In genomic region chr5:14902826-14903560, GRCh38 we compare ENCODE assay signal across 17 cellular contexts. TPM values are rescaled to one million over a fixed set of nuclear protein-coding genes. Genes with fewer than 3 reads are reported as not detected.
DNase-seq lines count a peak whose midpoint lies in the region; ATAC-seq and TF ChIP-seq lines count a peak whose summit lies in the region.
"Had no signal": no experiment of that assay in that cellular context is flagged by ENCODE, and none has a peak within 500 bp of the region (broad histone marks: within the 10 kb centered on the region; RNA-seq: fewer than 3 reads in every experiment).

No MANE protein-coding gene starts in this region.

- H3K4me1 ChIP-seq in testis (peaks cover 6% of the 10 kb centered on the region), psoas muscle (no peaks in the 10 kb centered on the region)
- H3K4me1 ChIP-seq: SJCRH30 had no signal

- 85 to 87% methylated on average over 14 of the region's 14 CpGs for WGBS in testis, 2 donors
- WGBS in psoas muscle, 3 donors = 62 to 67% (median 65%) methylated on average over 14 of the region's 14 CpGs

- DNase-seq in DMS 273 treated with DMSO at 0.1 percent for 48 hours (lab: John Stamatoyannopoulos, UW) (peak; percentile 70), NCI-H446 (lab: John Stamatoyannopoulos, UW) (peak; percentile 90 to 93), cerebellar cortex (ENCODE audit: low spot score) (peak; percentile 81), globus pallidus (ENCODE audit: low spot score) (peak; percentile 4), testis (no peak), DMS79 (lab: John Stamatoyannopoulos, UW) (no peak), psoas muscle (no peak), NCI-H146 (lab: John Stamatoyannopoulos, UW) (no peak)
- DNase-seq: H9, NCI-H1092, NCI-H2107, OCI-M1, SJCRH30 had no signal

- no peak for TF ChIP-seq CTCF in testis (IDR thresholded peaks at IDR 0.05)
- no peak for TF ChIP-seq CTCF in psoas muscle (IDR thresholded peaks at IDR 0.05)

- no peak for TF ChIP-seq POLR2A in testis (IDR thresholded peaks at IDR 0.05)

- H3K9me3 ChIP-seq in testis (no peaks in the 10 kb centered on the region), psoas muscle (no peaks in the 10 kb centered on the region)
- H3K9me3 ChIP-seq: A549, SJCRH30 had no signal

- H3K27ac ChIP-seq in testis (no peak overlapping the region), psoas muscle (no peak overlapping the region)
- H3K27ac ChIP-seq: A549, C4-2B, KMS-11, SJCRH30 had no signal

- H3K4me3 ChIP-seq in testis (no peak overlapping the region), psoas muscle (no peak overlapping the region)
- H3K4me3 ChIP-seq: A549, SJCRH30 had no signal

- H3K36me3 ChIP-seq in testis (ENCODE audit: low read depth, missing control alignments) (no peaks in the 10 kb centered on the region), psoas muscle (ENCODE audit: insufficient read depth in 1 of 2, low read depth in 1 of 2) (no peaks in the 10 kb centered on the region)
- H3K36me3 ChIP-seq: SJCRH30 had no signal

- H3K27me3 ChIP-seq in testis = no peaks in the 10 kb centered on the region
- no peaks in the 10 kb centered on the region for H3K27me3 ChIP-seq in psoas muscle (ENCODE audit: insufficient read depth in 3 of 3, low read length in 2 of 3)
- H3K27me3 ChIP-seq: SJCRH30 had no signal

- no peak for ATAC-seq in psoas muscle
- ATAC-seq: A549, HepG2 had no signal

- intact Hi-C loops in testis (cut with DNase I; ENCODE audit: low total_unique reads) = no loop called here
- intact Hi-C loops in psoas muscle (cut with DNase I) = no loop called here

RNA-seq across cellular contexts. Expression of gene ANKH, which starts 31.4 kb away (rescaled TPM):
- total RNA-seq in testis (10 to 100 TPM; 14.3 to 16.2 TPM), psoas muscle (10 to 100 TPM; 63.0 to 92.8 (median 76.8) TPM)
- polyA plus RNA-seq in testis (ENCODE audit: insufficient read depth, low read depth, low replicate concordance) (15.8 TPM), psoas muscle (10 to 100 TPM; 24.0 to 60.6 (median 37.8) TPM)

Comparison
In these comparisons a context has a peak if more than half of its experiments do, and no peak if none do; other contexts are left out.
1. DNase-seq: peak in DMS 273 treated with DMSO at 0.1 percent for 48 hours (single experiment), NCI-H446 (2 of 2), cerebellar cortex (single experiment) and globus pallidus (single experiment); none in testis (single experiment), DMS79 (single experiment), psoas muscle (0 of 2) and NCI-H146 (single experiment).